Comparison of ENCODE assay signal across 22 cellular contexts in the genomic region with DNA sequence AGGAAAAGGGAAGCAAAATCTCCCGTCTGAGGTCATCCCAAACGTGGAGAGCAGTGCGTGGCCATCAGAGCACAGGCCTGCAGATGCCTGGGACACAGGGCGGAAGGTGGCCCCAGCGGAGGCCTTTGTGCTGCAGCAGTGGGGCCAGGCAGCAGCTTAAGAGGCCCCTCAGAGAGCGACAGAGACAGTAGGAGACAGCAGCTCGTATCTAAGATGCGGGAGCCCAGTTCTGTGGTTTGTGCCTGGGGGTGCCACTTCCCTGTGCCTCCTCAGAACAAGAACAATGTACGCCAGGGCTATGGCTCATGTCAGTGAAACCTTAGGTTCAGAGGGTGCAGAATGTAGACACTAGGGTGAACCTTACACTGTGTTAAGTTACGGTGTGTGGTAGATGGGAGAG.
"Had no signal": no experiment of that assay in that cellular context is flagged by ENCODE, and none has a peak within 500 bp of the region (broad histone marks: within the 10 kb centered on the region; RNA-seq: fewer than 3 reads in every experiment).

No MANE protein-coding gene starts in this region.

- H3K27ac Mint-ChIP-seq: neural progenitor cell, progenitor cell of endocrine pancreas had no signal

- H3K9ac ChIP-seq: neural progenitor cell had no signal

- H2AFZ ChIP-seq: neural progenitor cell had no signal

- H3K4me1 Mint-ChIP-seq: neural progenitor cell had no signal

- H3K9me3 Mint-ChIP-seq: neural progenitor cell had no signal

- H3K36me3 Mint-ChIP-seq: naive thymus-derived CD8-positive, alpha-beta T cell; neural progenitor cell had no signal

- H3K27me3 Mint-ChIP-seq: progenitor cell of endocrine pancreas had no signal

- H3K9me3 ChIP-seq: heart left ventricle, mucosa of descending colon, pancreas, tibial artery, upper lobe of right lung, vagina had no signal

- H3K27ac ChIP-seq: coronary artery, dorsolateral prefrontal cortex, heart left ventricle, neural progenitor cell, pancreas, tibial artery, upper lobe of right lung, vagina had no signal

- H3K36me3 ChIP-seq: heart left ventricle, neural progenitor cell, pancreas, tibial artery, upper lobe of right lung, vagina had no signal

- H3K27me3 ChIP-seq: heart left ventricle, neural progenitor cell, pancreas, tibial artery, upper lobe of right lung, vagina had no signal

- ATAC-seq: heart left ventricle; left colon; left ventricle myocardium superior; mucosa of descending colon; naive thymus-derived CD8-positive, alpha-beta T cell; pancreas; right cardiac atrium; upper lobe of right lung had no signal

- H3K4me3 Mint-ChIP-seq: naive thymus-derived CD8-positive, alpha-beta T cell; neural progenitor cell had no signal

- H3K4me1 ChIP-seq: neural progenitor cell, pancreas, vagina had no signal

- H3K4me3 ChIP-seq: coronary artery, dorsolateral prefrontal cortex, heart left ventricle, lung, mucosa of descending colon, neural progenitor cell, pancreas, tibial artery, upper lobe of right lung, vagina had no signal

- H3K4me2 ChIP-seq: neural progenitor cell had no signal

- DNase-seq: dorsolateral prefrontal cortex; effector CD8-positive, alpha-beta T cell; foreskin melanocyte; hippocampal formation; left colon; left ventricle myocardium superior; mucosa of descending colon; naive thymus-derived CD8-positive, alpha-beta T cell; occipital lobe; pancreas; right cardiac atrium; small intestine; stimulated activated CD4-positive, alpha-beta T cell treated with anti-CD3 and anti-CD28 coated beads, Interleukin-2, amount 100 ng/mL, for 48 hours; stimulated activated naive CD4-positive, alpha-beta T cell treated with Interleukin-2 at 50 U/mL for 16 hours; tibial artery; upper lobe of right lung had no signal
